ENCODE assay signal across 10 cellular contexts in genomic region chr10:133356549-133356948, GRCh38. TPM values are rescaled to one million over a fixed set of nuclear protein-coding genes. Genes with fewer than 3 reads are reported as not detected.
DNase-seq lines count a peak whose midpoint lies in the region; ATAC-seq and TF ChIP-seq lines count a peak whose summit lies in the region.
"Had no signal": no experiment of that assay in that cellular context is flagged by ENCODE, and none has a peak within 500 bp of the region (broad histone marks: within the 10 kb centered on the region; RNA-seq: fewer than 3 reads in every experiment).

No MANE protein-coding gene starts in this region.

- no peak for DNase-seq in T-helper 2 cell treated with Interferon-gamma antibody and Interleukin-4, amounts not matched to agents 5 μg/mL and 100 μg/mL, for 36 hours (ENCODE audit: low spot score)
- DNase-seq in T-helper 2 cell: no peak
- DNase-seq in activated naive CD8-positive, alpha-beta T cell treated with anti-CD3 and anti-CD28 coated beads for 36 hours: no peak
- no peak for DNase-seq in thoracic aorta (ENCODE audit: low spot score)
- no peak for DNase-seq in AG20443 (ENCODE audit: low spot score)
- DNase-seq in NCI-H1105 (lab: John Stamatoyannopoulos, UW): no peak
- DNase-seq in GF-D8 (lab: John Stamatoyannopoulos, UW): no peak
- DNase-seq: NCI-H2171 treated with DMSO at 0.1 percent for 48 hours had no signal

- peaks cover 2% of the 10 kb centered on the region for H3K4me1 Mint-ChIP-seq in T-helper 2 cell treated with Interferon-gamma antibody and Interleukin-4, amounts not matched to agents 5 μg/mL and 100 μg/mL, for 36 hours (ENCODE audit: low read depth)
- no peaks in the 10 kb centered on the region for H3K4me1 Mint-ChIP-seq in activated naive CD8-positive, alpha-beta T cell treated with anti-CD3 and anti-CD28 coated beads for 36 hours

- peaks cover 3 to 21% of the 10 kb centered on the region in 2 donors for H3K4me1 ChIP-seq in thoracic aorta (ENCODE audit: control insufficient read depth in 1 of 2, low read depth in 2 of 2)

- peak overlapping the region; percentile 77 for H3K4me3 ChIP-seq in iPS-18c (ENCODE audit: insufficient read depth, low read depth, low read length)
- H3K4me3 ChIP-seq in thoracic aorta: peak overlapping the region; percentile 81

- no peaks in the 10 kb centered on the region for H3K27me3 ChIP-seq in thoracic aorta (replicated peaks; ENCODE audit: insufficient read depth)
- H3K27me3 ChIP-seq: pancreas had no signal

- no peak overlapping the region for H3K27ac Mint-ChIP-seq in T-helper 2 cell treated with Interferon-gamma antibody and Interleukin-4, amounts not matched to agents 5 μg/mL and 100 μg/mL, for 36 hours
- no peak overlapping the region for H3K27ac Mint-ChIP-seq in activated naive CD8-positive, alpha-beta T cell treated with anti-CD3 and anti-CD28 coated beads for 36 hours

- no peaks in the 10 kb centered on the region for H3K9me3 Mint-ChIP-seq in T-helper 2 cell treated with Interferon-gamma antibody and Interleukin-4, amounts not matched to agents 5 μg/mL and 100 μg/mL, for 36 hours
- H3K9me3 Mint-ChIP-seq in activated naive CD8-positive, alpha-beta T cell treated with anti-CD3 and anti-CD28 coated beads for 36 hours: no peaks in the 10 kb centered on the region

- no peaks in the 10 kb centered on the region for H3K27me3 Mint-ChIP-seq in T-helper 2 cell treated with Interferon-gamma antibody and Interleukin-4, amounts not matched to agents 5 μg/mL and 100 μg/mL, for 36 hours (ENCODE audit: low read depth)
- no peaks in the 10 kb centered on the region for H3K27me3 Mint-ChIP-seq in activated naive CD8-positive, alpha-beta T cell treated with anti-CD3 and anti-CD28 coated beads for 36 hours

- ATAC-seq in thoracic aorta (ENCODE audit: insufficient number of reproducible peaks, low FRiP score, low read depth): no peak

- peak overlapping the region; percentile 40 for H3K4me3 Mint-ChIP-seq in T-helper 2 cell treated with Interferon-gamma antibody and Interleukin-4, amounts not matched to agents 5 μg/mL and 100 μg/mL, for 36 hours
- peak overlapping the region; percentile 84 for H3K4me3 Mint-ChIP-seq in activated naive CD8-positive, alpha-beta T cell treated with anti-CD3 and anti-CD28 coated beads for 36 hours

- TF ChIP-seq CTCF in thoracic aorta (IDR thresholded peaks at IDR 0.05): no peak

- no peaks in the 10 kb centered on the region for H3K36me3 Mint-ChIP-seq in T-helper 2 cell treated with Interferon-gamma antibody and Interleukin-4, amounts not matched to agents 5 μg/mL and 100 μg/mL, for 36 hours (ENCODE audit: low read depth)
- peaks cover 3% of the 10 kb centered on the region for H3K36me3 Mint-ChIP-seq in activated naive CD8-positive, alpha-beta T cell treated with anti-CD3 and anti-CD28 coated beads for 36 hours

- H3K36me3 ChIP-seq in thoracic aorta: no peaks in the 10 kb centered on the region
- H3K36me3 ChIP-seq: pancreas had no signal

- H3K27ac ChIP-seq in thoracic aorta: no peak overlapping the region
- H3K27ac ChIP-seq: pancreas had no signal

- H3K9me3 ChIP-seq in iPS-18c (ENCODE audit: control insufficient read depth, insufficient read depth, low read length) (peaks cover 2% of the 10 kb centered on the region), thoracic aorta (no peaks in the 10 kb centered on the region)
- H3K9me3 ChIP-seq: pancreas had no signal

RNA-seq across cellular contexts. Expression of gene FUOM, which starts 1.3 kb away (rescaled TPM):
- total RNA-seq in activated naive CD8-positive, alpha-beta T cell treated with anti-CD3 and anti-CD28 coated beads for 36 hours: 10 to 100 TPM; 27.8 to 29.4 TPM
- total RNA-seq in thoracic aorta: 10 to 100 TPM; 13.1 to 26.1 TPM

RNA-seq across cellular contexts. Expression of gene PRAP1, which starts 9.4 kb away (rescaled TPM):
- total RNA-seq in activated naive CD8-positive, alpha-beta T cell treated with anti-CD3 and anti-CD28 coated beads for 36 hours: not detected
- not detected for total RNA-seq in thoracic aorta
- total RNA-seq: pancreas had no signal

RNA-seq across cellular contexts. Expression of gene ECHS1, which starts 16.6 kb away (rescaled TPM):
- 10 to 100 TPM; 58.1 to 62.2 TPM for total RNA-seq in activated naive CD8-positive, alpha-beta T cell treated with anti-CD3 and anti-CD28 coated beads for 36 hours
- total RNA-seq in thoracic aorta: 10 to 100 TPM; 27.5 to 64.6 TPM

RNA-seq across cellular contexts. Expression of gene CALY, which starts 19.9 kb away (rescaled TPM):
- total RNA-seq in activated naive CD8-positive, alpha-beta T cell treated with anti-CD3 and anti-CD28 coated beads for 36 hours: not detected
- total RNA-seq in thoracic aorta: not detected

RNA-seq across cellular contexts. Expression of gene PAOX, which starts 22.5 kb away (rescaled TPM):
- total RNA-seq in activated naive CD8-positive, alpha-beta T cell treated with anti-CD3 and anti-CD28 coated beads for 36 hours: 1 to 10 TPM; 4.6 to 4.7 TPM
- 1 to 10 TPM; 7.0 to 9.1 TPM for total RNA-seq in thoracic aorta
